In genomic region chr22:24806663-24807001, GRCh38 we compare ENCODE assay signal across 9 cellular contexts. TPM values are rescaled to one million over a fixed set of nuclear protein-coding genes. Genes with fewer than 3 reads are reported as not detected.
DNase-seq lines count a peak whose midpoint lies in the region; ATAC-seq, FAIRE-seq and TF ChIP-seq lines count a peak whose summit lies in the region.
"Had no signal": no experiment of that assay in that cellular context is flagged by ENCODE, and none has a peak within 500 bp of the region (broad histone marks: within the 10 kb centered on the region; RNA-seq: fewer than 3 reads in every experiment).

No MANE protein-coding gene starts in this region.

- H3K27me3 Mint-ChIP-seq in endothelial cell (ENCODE audit: unreplicated experiment): peaks cover 9% of the 10 kb centered on the region
- H3K27me3 Mint-ChIP-seq in neural crest cell (ENCODE audit: low read depth): peaks cover 9% of the 10 kb centered on the region

- no peaks in the 10 kb centered on the region for H3K36me3 ChIP-seq in BLaER1

- peak overlapping the region; percentile 73 for H3K4me2 ChIP-seq in BLaER1

- TF ChIP-seq RAD21 in Ishikawa (IDR thresholded peaks at IDR 0.05; ENCODE audit: low read depth): no peak

- H3K27ac Mint-ChIP-seq in endothelial cell (ENCODE audit: unreplicated experiment) (no peak overlapping the region), neural crest cell (ENCODE audit: unreplicated experiment) (no peak overlapping the region)

- no peak for TF ChIP-seq EP300 in Ishikawa (IDR thresholded peaks at IDR 0.05; ENCODE audit: borderline replicate concordance)

- no peaks in the 10 kb centered on the region for H3K9me3 Mint-ChIP-seq in endothelial cell (ENCODE audit: unreplicated experiment)
- no peaks in the 10 kb centered on the region for H3K9me3 Mint-ChIP-seq in neural crest cell

- TF ChIP-seq CTCF in endothelial cell (IDR thresholded peaks at IDR 0.05; ENCODE audit: unreplicated experiment) (no peak), neural crest cell (conservative IDR thresholded peaks at IDR 0.05) (no peak), D721Med (IDR thresholded peaks at IDR 0.05; ENCODE audit: insufficient read depth, missing control alignments) (no peak)

- H3K4me1 Mint-ChIP-seq in endothelial cell (ENCODE audit: unreplicated experiment): peaks cover 17% of the 10 kb centered on the region
- H3K4me1 Mint-ChIP-seq in neural crest cell: peaks cover 21% of the 10 kb centered on the region

- peak overlapping the region; percentile 63 for H3K4me3 ChIP-seq in BLaER1

- DNase-seq in endothelial cell (ENCODE audit: low spot score) (no peak), neural crest cell (ENCODE audit: low read depth, low spot score) (no peak), Kasumi-1 (lab: John Stamatoyannopoulos, UW) (no peak), D721Med (ENCODE audit: insufficient read length, low spot score) (no peak)

- H3K36me3 Mint-ChIP-seq in endothelial cell (ENCODE audit: low read depth, unreplicated experiment): no peaks in the 10 kb centered on the region
- H3K36me3 Mint-ChIP-seq in neural crest cell (ENCODE audit: low read depth): no peaks in the 10 kb centered on the region

- no peaks in the 10 kb centered on the region for H3K9me3 ChIP-seq in BLaER1

- H3K4me1 ChIP-seq in BLaER1: no peaks in the 10 kb centered on the region

- H3K9ac ChIP-seq in BLaER1: no peak overlapping the region

- FAIRE-seq in D721Med (lab: Jason Lieb, UNC): no peak

- H3K27me3 ChIP-seq in BLaER1: no peaks in the 10 kb centered on the region

- ATAC-seq in GM18517 (IDR thresholded peaks at IDR 0.05; ENCODE audit: unreplicated experiment): no peak
- no peak for ATAC-seq in GM18858 (IDR thresholded peaks at IDR 0.05; ENCODE audit: unreplicated experiment)

- no peaks in the 10 kb centered on the region for H4K20me1 ChIP-seq in BLaER1

- H3K4me3 Mint-ChIP-seq in endothelial cell (ENCODE audit: unreplicated experiment) (peak overlapping the region; percentile 82), neural crest cell (peak overlapping the region; percentile 62)

- no peak overlapping the region for H3K27ac ChIP-seq in BLaER1

TF ChIP-seq in Ishikawa, 13 proteins besides CTCF, POLR2A, EP300 and RAD21:
- TF ChIP-seq EGR1 (IDR thresholded peaks at IDR 0.05) (peak; percentile 21; the same call in 1 of the 2 replicates), USF1 (IDR thresholded peaks at IDR 0.05) (no peak)

RNA-seq across cellular contexts. Expression of gene SGSM1, which starts 0.6 kb away (rescaled TPM):
- total RNA-seq in endothelial cell (ENCODE audit: unreplicated experiment) (2.4 TPM), neural crest cell (0.50 and 0.75 TPM in 2 replicates)
- total RNA-seq: M059J had no signal

RNA-seq across cellular contexts. Expression of gene PIWIL3, which starts 32.1 kb away (rescaled TPM):
- not detected for total RNA-seq in endothelial cell (ENCODE audit: unreplicated experiment)
- total RNA-seq in neural crest cell: not detected in 2 replicates
- total RNA-seq: M059J had no signal
